Comparison of ENCODE assay signal across 2 cellular contexts in genomic region chr6:139152088-139152891, GRCh38.
TF ChIP-seq lines count a peak whose summit lies in the region.

No MANE protein-coding gene starts in this region.

TF ChIP-seq in IMR-90, 13 proteins besides CTCF, POLR2A, EP300 and RAD21:
- TF ChIP-seq ELK1 (IDR thresholded peaks at IDR 0.05; ENCODE audit: borderline replicate concordance, low read depth, low read length): no peak
- TF ChIP-seq RFX5 (IDR thresholded peaks at IDR 0.05; ENCODE audit: low read depth, low read length): no peak
- no peak for TF ChIP-seq SMC3 (IDR thresholded peaks at IDR 0.05; ENCODE audit: low read depth, low read length)
- TF ChIP-seq NFE2L2 (IDR thresholded peaks at IDR 0.05; ENCODE audit: low read depth, low read length): no peak
- TF ChIP-seq CEBPB (IDR thresholded peaks at IDR 0.05; ENCODE audit: low read depth, low read length): no peak
- TF ChIP-seq FOS (IDR thresholded peaks at IDR 0.05; ENCODE audit: low read depth, low read length): no peak
- no peak for TF ChIP-seq RCOR1 (IDR thresholded peaks at IDR 0.05; ENCODE audit: insufficient replicate concordance, low read length)
- TF ChIP-seq CHD1 (IDR thresholded peaks at IDR 0.05; ENCODE audit: low read depth, low read length): no peak

TF ChIP-seq in GM23338, 12 proteins besides CTCF, POLR2A, EP300 and RAD21:
- no peak for TF ChIP-seq EZH2phosphoT487 (IDR thresholded peaks at IDR 0.05; ENCODE audit: unreplicated experiment)
- no peak for TF ChIP-seq NANOG (IDR thresholded peaks at IDR 0.05; ENCODE audit: borderline replicate concordance)
- TF ChIP-seq JUNB (IDR thresholded peaks at IDR 0.05; ENCODE audit: unreplicated experiment): no peak
- TF ChIP-seq CREB1 (CRISPR knock-in tag; IDR thresholded peaks at IDR 0.05; ENCODE audit: low read depth): no peak
- TF ChIP-seq, protein P1, sequence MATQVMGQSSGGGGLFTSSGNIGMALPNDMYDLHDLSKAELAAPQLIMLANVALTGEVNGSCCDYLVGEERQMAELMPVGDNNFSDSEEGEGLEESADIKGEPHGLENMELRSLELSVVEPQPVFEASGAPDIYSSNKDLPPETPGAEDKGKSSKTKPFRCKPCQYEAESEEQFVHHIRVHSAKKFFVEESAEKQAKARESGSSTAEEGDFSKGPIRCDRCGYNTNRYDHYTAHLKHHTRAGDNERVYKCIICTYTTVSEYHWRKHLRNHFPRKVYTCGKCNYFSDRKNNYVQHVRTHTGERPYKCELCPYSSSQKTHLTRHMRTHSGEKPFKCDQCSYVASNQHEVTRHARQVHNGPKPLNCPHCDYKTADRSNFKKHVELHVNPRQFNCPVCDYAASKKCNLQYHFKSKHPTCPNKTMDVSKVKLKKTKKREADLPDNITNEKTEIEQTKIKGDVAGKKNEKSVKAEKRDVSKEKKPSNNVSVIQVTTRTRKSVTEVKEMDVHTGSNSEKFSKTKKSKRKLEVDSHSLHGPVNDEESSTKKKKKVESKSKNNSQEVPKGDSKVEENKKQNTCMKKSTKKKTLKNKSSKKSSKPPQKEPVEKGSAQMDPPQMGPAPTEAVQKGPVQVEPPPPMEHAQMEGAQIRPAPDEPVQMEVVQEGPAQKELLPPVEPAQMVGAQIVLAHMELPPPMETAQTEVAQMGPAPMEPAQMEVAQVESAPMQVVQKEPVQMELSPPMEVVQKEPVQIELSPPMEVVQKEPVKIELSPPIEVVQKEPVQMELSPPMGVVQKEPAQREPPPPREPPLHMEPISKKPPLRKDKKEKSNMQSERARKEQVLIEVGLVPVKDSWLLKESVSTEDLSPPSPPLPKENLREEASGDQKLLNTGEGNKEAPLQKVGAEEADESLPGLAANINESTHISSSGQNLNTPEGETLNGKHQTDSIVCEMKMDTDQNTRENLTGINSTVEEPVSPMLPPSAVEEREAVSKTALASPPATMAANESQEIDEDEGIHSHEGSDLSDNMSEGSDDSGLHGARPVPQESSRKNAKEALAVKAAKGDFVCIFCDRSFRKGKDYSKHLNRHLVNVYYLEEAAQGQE (IDR thresholded peaks at IDR 0.05; ENCODE audit: unreplicated experiment): no peak
